In genomic region chr15:31397851-31398661, GRCh38 we compare ENCODE assay signal across 9 cellular contexts.
A peak's percentile ranks its signal among the peaks of the same experiment; 100 is the strongest.
DNase-seq lines count a peak whose midpoint lies in the region; ATAC-seq and TF ChIP-seq lines count a peak whose summit lies in the region.
"Had no signal": no experiment of that assay in that cellular context is flagged by ENCODE, and none has a peak within 500 bp of the region (broad histone marks: within the 10 kb centered on the region; RNA-seq: fewer than 3 reads in every experiment).

No MANE protein-coding gene starts in this region.

- H3K36me3 ChIP-seq in GM23338 (ENCODE audit: insufficient read depth) (no peaks in the 10 kb centered on the region), OCI-LY7 (ENCODE audit: insufficient read depth, low read length) (no peaks in the 10 kb centered on the region), esophagus muscularis mucosa (no peaks in the 10 kb centered on the region)

- peak overlapping the region; percentile 91 for H2AFZ ChIP-seq in GM23338
- H2AFZ ChIP-seq in OCI-LY7 (ENCODE audit: low read length) = no peak overlapping the region

- H3K4me3 Mint-ChIP-seq in GM23338 = no peak overlapping the region

- no TSS peak for BruUV-seq in OCI-LY7 (replicated peaks; lab: Mats Ljungman, UMichigan)

- H3K27ac Mint-ChIP-seq in GM23338 = no peak overlapping the region; the same call in 1 of the 2 replicates

- H3K27ac ChIP-seq in GM23338 (ENCODE audit: low read depth) (peak overlapping the region; percentile 40; the same call in 1 of the 2 replicates), OCI-LY7 (ENCODE audit: low read depth, low read length, poor library complexity, severe bottlenecking) (no peak overlapping the region), esophagus muscularis mucosa (replicated peaks in 1 of 4) (peak overlapping the region; percentile 76 to 81 (median 80)), skin epidermis (peak overlapping the region in 20 of 21 experiments; percentile 53 to 92 (median 80))

- intact Hi-C loops in OCI-LY7 (cut with micrococcal nuclease; ENCODE audit: unreplicated experiment) (no loop called here), esophagus muscularis mucosa (cut with DNase I) (loop anchor here (10.0 kb wide), 2 partner anchors 47 to 183 kb away; no protein-coding TSS in a partner anchor)

- no peak for TF ChIP-seq POLR2A in esophagus muscularis mucosa (IDR thresholded peaks at IDR 0.05; ENCODE audit: low read depth)

- no peaks in the 10 kb centered on the region for H3K9me3 Mint-ChIP-seq in GM23338

- POLR2A ChIA-PET in OCI-LY7 (lab: Charles Lee) = interaction anchor here (0.5 to 1.6 kb wide), 6 partner anchors 9 to 133 kb away, joined by 3 to 6 read pairs (median 4); no protein-coding TSS in a partner anchor

- TF ChIP-seq EP300 in esophagus muscularis mucosa (IDR thresholded peaks at IDR 0.05) = no peak

- H3K4me1 ChIP-seq in GM23338 (ENCODE audit: insufficient read depth) (peaks cover 17% of the 10 kb centered on the region; the same call in 1 of the 2 replicates), OCI-LY7 (ENCODE audit: insufficient read depth, low read length, poor library complexity, severe bottlenecking) (peaks cover 25% of the 10 kb centered on the region), esophagus muscularis mucosa (peaks cover 27 to 45% (median 32%) of the 10 kb centered on the region in 4 donors)

- peak overlapping the region; percentile 68 for H3K4me2 ChIP-seq in GM23338
- H3K4me2 ChIP-seq in OCI-LY7 (ENCODE audit: low read length) = peak overlapping the region; percentile 52; the same call in 1 of the 2 replicates

- H3K9me2 ChIP-seq in GM23338 (ENCODE audit: insufficient read depth) = no peaks in the 10 kb centered on the region
- no peaks in the 10 kb centered on the region for H3K9me2 ChIP-seq in OCI-LY7 (ENCODE audit: insufficient read depth, low read length)

- DNase-seq in GM23338 (ENCODE audit: low spot score) (peak; percentile 36), OCI-LY7 (ENCODE audit: low spot score) (no peak), esophagus muscularis mucosa (ENCODE audit: extremely low spot score) (peak; percentile 70), NCI-H2029 treated with DMSO at 0.1 percent for 48 hours (lab: John Stamatoyannopoulos, UW) (no peak), HUDEP-2 (lab: John Stamatoyannopoulos, UW; ENCODE audit: unreplicated experiment in 76 of 76) (no peak), OCI-M2 (lab: John Stamatoyannopoulos, UW; ENCODE audit: unreplicated experiment) (no peak)
- DNase-seq in stimulated activated CD4-positive, alpha-beta T cell treated with anti-CD3 and anti-CD28 coated beads, Interleukin-2, amount 100 ng/mL, for 48 hours = no peak
- DNase-seq: NCI-H2107 had no signal

- CTCF ChIA-PET in OCI-LY7 (lab: Charles Lee; ENCODE audit: unreplicated experiment) = interaction anchor here (1.0 kb wide), 1 partner anchor 37 kb away, joined by 3 read pairs; no protein-coding TSS in a partner anchor

- TF ChIP-seq CTCF in GM23338 (conservative IDR thresholded peaks at IDR 0.05; ENCODE audit: low read depth in 2 of 2) (no peak), OCI-LY7 (conservative IDR thresholded peaks at IDR 0.05; ENCODE audit: low read length) (no peak), esophagus muscularis mucosa (IDR thresholded peaks at IDR 0.05) (no peak)

- peak; percentile 2; the same call in 1 of the 3 replicates for ATAC-seq in GM23338

- no peaks in the 10 kb centered on the region for H3K36me3 Mint-ChIP-seq in GM23338 (ENCODE audit: low read depth)

- H3K4me3 ChIP-seq in GM23338 (no peak overlapping the region; the same call in 1 of the 2 replicates), OCI-LY7 (ENCODE audit: low read depth, low read length, poor library complexity, severe bottlenecking) (no peak overlapping the region), esophagus muscularis mucosa (peak overlapping the region in 1 of 4 donors; percentile 28), skin epidermis (no peak overlapping the region)

- H3K79me2 ChIP-seq in GM23338 (replicated peaks; ENCODE audit: insufficient read depth) (no peaks in the 10 kb centered on the region), OCI-LY7 (ENCODE audit: insufficient read depth, low read depth, low read length) (no peaks in the 10 kb centered on the region)

- 88% methylated on average over 15 of the region's 21 CpGs for WGBS in esophagus muscularis mucosa

- H4K20me1 ChIP-seq in GM23338 (replicated peaks; ENCODE audit: insufficient read depth) (no peaks in the 10 kb centered on the region), OCI-LY7 (ENCODE audit: insufficient read depth, low read length) (no peaks in the 10 kb centered on the region)

- H3F3A ChIP-seq in GM23338 (replicated peaks; ENCODE audit: low read depth) = no peaks in the 10 kb centered on the region

- H3K9me3 ChIP-seq in OCI-LY7 (ENCODE audit: low read length) (no peaks in the 10 kb centered on the region), esophagus muscularis mucosa (no peaks in the 10 kb centered on the region)

- peaks cover 27% of the 10 kb centered on the region for H3K4me1 Mint-ChIP-seq in GM23338

- H3K27me3 ChIP-seq in GM23338 (ENCODE audit: insufficient read depth) = peaks cover 21% of the 10 kb centered on the region
- H3K27me3 ChIP-seq in esophagus muscularis mucosa = no peaks in the 10 kb centered on the region

- H3K27me3 Mint-ChIP-seq in GM23338 (ENCODE audit: insufficient read depth, low read depth, poor library complexity) = peaks cover 27% of the 10 kb centered on the region

TF ChIP-seq in GM23338, 12 proteins besides CTCF, POLR2A, EP300 and RAD21:
- TF ChIP-seq ZNF114 (CRISPR knock-in tag; IDR thresholded peaks at IDR 0.05) (no peak), ZNF331 (CRISPR knock-in tag; IDR thresholded peaks at IDR 0.05; ENCODE audit: low read depth) (no peak), NANOG (IDR thresholded peaks at IDR 0.05; ENCODE audit: borderline replicate concordance) (no peak)

Comparison
In these comparisons a context has a peak if more than half of its experiments do, and no peak if none do; other contexts are left out.
1. DNase-seq: peak in GM23338 (single experiment) and esophagus muscularis mucosa (single experiment); none in OCI-LY7 (single experiment), NCI-H2029 treated with DMSO at 0.1 percent for 48 hours (single experiment), HUDEP-2 (0 of 76), stimulated activated CD4-positive, alpha-beta T cell treated with anti-CD3 and anti-CD28 coated beads, Interleukin-2, amount 100 ng/mL, for 48 hours (0 of 2) and OCI-M2 (single experiment).